In genomic region chr3:188154758-188155574, GRCh38 we compare ENCODE assay signal across 8 cellular contexts. TPM values are rescaled to one million over a fixed set of nuclear protein-coding genes. Genes with fewer than 3 reads are reported as not detected.
DNase-seq lines count a peak whose midpoint lies in the region; ATAC-seq, FAIRE-seq and TF ChIP-seq lines count a peak whose summit lies in the region.

No MANE protein-coding gene starts in this region.

- no peak overlapping the region for H3K56ac ChIP-seq in H1 (replicated peaks; ENCODE audit: insufficient read length, low read depth, low read length)

- no peak for FAIRE-seq in H1 (lab: Jason Lieb, UNC)

- DNase-seq in CD14-positive monocyte (ENCODE audit: low spot score) (no peak), H1 (ENCODE audit: low read depth in 1 of 2, low spot score in 2 of 2) (no peak), nephron progenitor cell (no peak), KG1 (lab: John Stamatoyannopoulos, UW) (no peak), DMS153 treated with DMSO at 0.1 percent for 48 hours (lab: John Stamatoyannopoulos, UW; ENCODE audit: unreplicated experiment) (no peak)
- DNase-seq in stimulated activated CD4-positive, alpha-beta T cell treated with anti-CD3 and anti-CD28 coated beads, Interleukin-12 subunit alpha, Interleukin-12 subunit beta, amount 100 ng/mL, for 4 hours = no peak

- H3K23ac ChIP-seq in H1 (ENCODE audit: insufficient read length) = no peak overlapping the region

- H3K14ac ChIP-seq in H1 (ENCODE audit: insufficient read length) = no peak overlapping the region

- peak overlapping the region; percentile 66 for H2BK120ac ChIP-seq in H1 (replicated peaks; ENCODE audit: low read depth, low read length)

- CTCF ChIA-PET in H1 (lab: Charles Lee; ENCODE audit: partially characterized antibody) = interaction anchor here (1.0 to 3.1 kb wide), 9 partner anchors 12 to 415 kb away, joined by 3 to 16 read pairs (median 4); partner anchors contain the start of gene BCL6

- peak overlapping the region; percentile 1; the same call in 1 of the 2 replicates for H2BK15ac ChIP-seq in H1 (ENCODE audit: low read length)

- no peak overlapping the region for H4K5ac ChIP-seq in H1 (ENCODE audit: insufficient read length, low read depth, low read length)

- H3K9me2 ChIP-seq in Loucy (replicated peaks; ENCODE audit: low read depth, low read length) = no peaks in the 10 kb centered on the region

- ATAC-seq in HG03460 (IDR thresholded peaks at IDR 0.05; ENCODE audit: unreplicated experiment) = no peak

- peaks cover 9% of the 10 kb centered on the region; the same call in 1 of the 2 replicates for H3K79me1 ChIP-seq in H1 (ENCODE audit: low read depth, low read length)

- H2BK5ac ChIP-seq in H1 (ENCODE audit: low read depth, low read length) = peak overlapping the region; percentile 52; the same call in 1 of the 2 replicates

- H3K4me3 ChIP-seq in Loucy (ENCODE audit: low read length, poor library complexity, severe bottlenecking) = peak overlapping the region; percentile 82
- H3K4me3 ChIP-seq in H1 (ENCODE audit: extremely low read depth in 1 of 4, insufficient read depth in 2 of 4, low read depth in 3 of 4, low read length in 4 of 4) = peak overlapping the region; percentile 58 to 97 (median 69)

- no peak for TF ChIP-seq RAD21 in H1 (IDR thresholded peaks at IDR 0.05 in 1 of 2, conservative IDR thresholded peaks at IDR 0.05 in 1 of 2; ENCODE audit: low read depth in 2 of 2, low read length in 2 of 2)

- intact Hi-C loops in CD14-positive monocyte (cut with micrococcal nuclease) = loop anchor here (5.0 to 10.0 kb wide), 4 partner anchors 240 to 413 kb away; partner anchors contain the start of gene BCL6 (in 1 of the 2)

- H2AK5ac ChIP-seq in H1 (ENCODE audit: low read depth, low read length) = peak overlapping the region; percentile 87; the same call in 1 of the 2 replicates

- H3K4me1 ChIP-seq in Loucy (ENCODE audit: insufficient read depth, low read length, poor library complexity, severe bottlenecking) (peaks cover 63% of the 10 kb centered on the region), H1 (replicated peaks in 1 of 4; ENCODE audit: control insufficient read depth in 3 of 4, insufficient read depth in 4 of 4, low read length in 3 of 4) (peaks cover 4 to 13% (median 6%) of the 10 kb centered on the region in 4 experiments; a peak in 6 of 7 replicates)

- TF ChIP-seq CTCF in CD14-positive monocyte (IDR thresholded peaks at IDR 0.05) (no peak), Loucy (conservative IDR thresholded peaks at IDR 0.05; ENCODE audit: low read length) (no peak), H1 (IDR thresholded peaks at IDR 0.05; ENCODE audit: control extremely low read depth in 1 of 3, insufficient read depth in 1 of 3, low read depth in 1 of 3, low read length in 3 of 3) (no peak), nephron progenitor cell (IDR thresholded peaks at IDR 0.05) (no peak)

- no peak overlapping the region for H2BK20ac ChIP-seq in H1 (ENCODE audit: low read length)

- H3K4me2 ChIP-seq in Loucy (ENCODE audit: low read depth, low read length, poor library complexity, severe bottlenecking) (peak overlapping the region; percentile 95), H1 (ENCODE audit: insufficient read depth in 1 of 2, low read depth in 2 of 2, low read length in 2 of 2) (peak overlapping the region; percentile 80 to 94)

- H3K27ac Mint-ChIP-seq in CD14-positive monocyte (peak overlapping the region; percentile 90 to 97 (median 95)), nephron progenitor cell (peak overlapping the region; percentile 5)

- peak overlapping the region; percentile 92; the same call in 1 of the 2 replicates for H4K8ac ChIP-seq in H1 (ENCODE audit: extremely low read depth, insufficient read depth, low read length)

- WGBS in H1 (ENCODE audit: extremely low coverage in 1 of 2, insufficient coverage in 1 of 2, insufficient read length in 1 of 2, insufficient replicate concordance in 2 of 2, low coverage in 1 of 2, low lambda C conversion rate in 2 of 2, missing lambda C conversion rate in 1 of 2), 2 experiments = 75% methylated on average over 9 of the region's 9 CpGs; no CpG with 5 or more reads in 1 of the 2 experiments

- TF ChIP-seq POLR2A in H1 (IDR thresholded peaks at IDR 0.05; ENCODE audit: control extremely low read depth in 1 of 2, low read depth in 2 of 2, low read length in 2 of 2) = no peak

- POLR2A ChIA-PET in H1 (lab: Charles Lee; ENCODE audit: partially characterized antibody) = interaction anchor here (0.6 to 3.3 kb wide), 35 partner anchors 10 to 950 kb away, joined by 3 to 19 read pairs (median 4); partner anchors contain the start of gene BCL6

- H3K27me3 ChIP-seq in Loucy (ENCODE audit: insufficient read depth, low read length, poor library complexity, severe bottlenecking) (no peaks in the 10 kb centered on the region), H1 (replicated peaks in 1 of 4; ENCODE audit: control insufficient read depth in 3 of 4, extremely low read depth in 1 of 4, insufficient read depth in 3 of 4, low read length in 3 of 4) (no peaks in the 10 kb centered on the region)

- H3K9ac ChIP-seq in Loucy (ENCODE audit: low read depth, low read length, poor library complexity, severe bottlenecking) = peak overlapping the region; percentile 94
- H3K9ac ChIP-seq in H1 (replicated peaks in 1 of 4; ENCODE audit: extremely low read depth in 1 of 4, low read depth in 3 of 4, low read length in 3 of 4) = peak overlapping the region; percentile 18 to 89 (median 84); a peak in 5 of 7 replicates

- peaks cover 0 to under 1% (median 0%) of the 10 kb centered on the region in 7 donors for H3K9me3 Mint-ChIP-seq in CD14-positive monocyte
- no peaks in the 10 kb centered on the region for H3K9me3 Mint-ChIP-seq in nephron progenitor cell

- H2AFZ ChIP-seq in Loucy (ENCODE audit: low read length) (peak overlapping the region; percentile 64), H1 (ENCODE audit: low read length) (no peak overlapping the region)

- H3K4me1 Mint-ChIP-seq in CD14-positive monocyte = peaks cover 44% of the 10 kb centered on the region
- peaks cover 67% of the 10 kb centered on the region for H3K4me1 Mint-ChIP-seq in nephron progenitor cell

- H4K20me1 ChIP-seq in Loucy (ENCODE audit: insufficient read depth, low read length, poor library complexity, severe bottlenecking) (no peaks in the 10 kb centered on the region), H1 (replicated peaks in 1 of 2; ENCODE audit: control insufficient read depth in 1 of 2, insufficient read depth in 2 of 2, low read length in 2 of 2) (peaks cover 0 to 1% of the 10 kb centered on the region in 2 experiments)

- H3K36me3 ChIP-seq in Loucy (ENCODE audit: insufficient read depth, low read length) = no peaks in the 10 kb centered on the region
- no peaks in the 10 kb centered on the region for H3K36me3 ChIP-seq in H1 (ENCODE audit: control insufficient read depth in 2 of 4, insufficient read depth in 4 of 4, low read length in 3 of 4)

- H3K79me2 ChIP-seq in Loucy (ENCODE audit: insufficient read depth, low read length) = peaks cover 66% of the 10 kb centered on the region
- H3K79me2 ChIP-seq in H1 (ENCODE audit: control insufficient read depth in 1 of 2, insufficient read depth in 2 of 2, low read length in 2 of 2) = peaks cover 0 to 44% of the 10 kb centered on the region in 2 experiments; a peak in 2 of 4 replicates

- no peak overlapping the region for H3K27ac ChIP-seq in H1 (ENCODE audit: low read depth, low read length)

- H3K18ac ChIP-seq in H1 (ENCODE audit: extremely low read depth, low read length) = 0 out of 2 replicates have a peak overlapping the region, but pooled peaks have one; percentile 3

- peaks cover 13% of the 10 kb centered on the region; the same call in 1 of the 2 replicates for H3K23me2 ChIP-seq in H1 (ENCODE audit: low read depth, low read length)

- H3K36me3 Mint-ChIP-seq in CD14-positive monocyte (peaks cover 2% of the 10 kb centered on the region in 2 donors), nephron progenitor cell (ENCODE audit: low read depth) (peaks cover 3% of the 10 kb centered on the region)

- no peaks in the 10 kb centered on the region for H3K9me3 ChIP-seq in Loucy (ENCODE audit: insufficient read depth, low read depth, low read length)
- no peaks in the 10 kb centered on the region for H3K9me3 ChIP-seq in H1 (ENCODE audit: insufficient read depth in 2 of 2, low read depth in 1 of 2, low read length in 1 of 2)

- peak overlapping the region; percentile 68; the same call in 1 of the 2 replicates for H2BK12ac ChIP-seq in H1 (ENCODE audit: low read depth, low read length)

- H3K27me3 Mint-ChIP-seq in CD14-positive monocyte (ENCODE audit: low read depth in 3 of 3) (peaks cover 0 to 6% (median 0%) of the 10 kb centered on the region in 3 donors), nephron progenitor cell (ENCODE audit: low read depth, poor library complexity) (no peaks in the 10 kb centered on the region)

- H3F3A ChIP-seq in Loucy (ENCODE audit: low read depth) = peaks cover 6% of the 10 kb centered on the region; the same call in 1 of the 2 replicates

- peak overlapping the region; percentile 18 for H4K91ac ChIP-seq in H1 (replicated peaks; ENCODE audit: insufficient read length, low read length)

- H3K4me3 Mint-ChIP-seq in CD14-positive monocyte (peak overlapping the region; percentile 81 to 95), nephron progenitor cell (peak overlapping the region; percentile 99)

- peak overlapping the region; percentile 57 for H3K4ac ChIP-seq in H1 (replicated peaks; ENCODE audit: insufficient read length, low read depth, low read length)

- TF ChIP-seq EP300 in H1 (IDR thresholded peaks at IDR 0.05; ENCODE audit: borderline replicate concordance in 1 of 2, low read depth in 2 of 2, low read length in 2 of 2) = no peak

TF ChIP-seq in H1, 55 proteins besides CTCF, POLR2A, EP300 and RAD21 (continues in another document):
- TF ChIP-seq TAF7 (optimal IDR thresholded peaks at IDR 0.05; ENCODE audit: borderline replicate concordance, low read depth, low read length) (no peak), CEBPB (IDR thresholded peaks at IDR 0.05; ENCODE audit: low read depth, low read length) (no peak), KDM1A (IDR thresholded peaks at IDR 0.05; ENCODE audit: borderline replicate concordance, low read length) (no peak)

RNA-seq across cellular contexts. Expression of gene LPP, which starts 1.0 kb away (rescaled TPM):
- polyA plus RNA-seq in CD14-positive monocyte = 10 to 100 TPM; 15.3 to 23.2 TPM
- 53.3 and 60.2 TPM in 2 replicates for total RNA-seq in H1 (2021; fragmentation: NEBNext Ultra II Directional; extraction: Animal tissue kit (Norgen Biotek cat#: 25700))
- polyA plus RNA-seq in H1 (2011; rRNA removed) = 10.0 and 12.1 TPM in 2 replicates
- polyA plus RNA-seq in H1 (2011; cell fraction: cytosol; rRNA removed) = 6.2 TPM
- 78.5 TPM for polyA plus RNA-seq in H1 (2011; cell fraction: nucleus; rRNA removed)
- polyA plus RNA-seq in H1 (2012, experiment 1 of 2) = 6.5 to 12.8 TPM (median 11.1 TPM) in 4 replicates
- 1.8 TPM for polyA plus RNA-seq in H1 (2012, experiment 2 of 2)
- polyA plus RNA-seq in H1 (2013, experiment 1 of 2) = 17.2 TPM
- 12.6 TPM for polyA plus RNA-seq in H1 (2013, experiment 2 of 2)
- 222 and 238 TPM in 2 replicates for polyA minus RNA-seq in H1 (2011; rRNA and poly(A)+ RNA removed)
- polyA minus RNA-seq in H1 (2011; cell fraction: cytosol; rRNA and poly(A)+ RNA removed) = 46.1 TPM
- 162 TPM for polyA minus RNA-seq in H1 (2011; cell fraction: nucleus; rRNA and poly(A)+ RNA removed)
